ENCODE assay signal across 21 cellular contexts in genomic region chr21:39001341-39001740, GRCh38.
A peak's percentile ranks its signal among the peaks of the same experiment; 100 is the strongest.
DNase-seq lines count a peak whose midpoint lies in the region; ATAC-seq and TF ChIP-seq lines count a peak whose summit lies in the region.
"Had no signal": no experiment of that assay in that cellular context is flagged by ENCODE, and none has a peak within 500 bp of the region (broad histone marks: within the 10 kb centered on the region; RNA-seq: fewer than 3 reads in every experiment).

No MANE protein-coding gene starts in this region.

- H3K79me1 ChIP-seq in mesenchymal stem cell (replicated peaks; ENCODE audit: low read length, poor library complexity, severe bottlenecking), result no peaks in the 10 kb centered on the region

- H3K23ac ChIP-seq in mesenchymal stem cell (ENCODE audit: low read length in 2 of 2), result no peak overlapping the region

- H2BK5ac ChIP-seq in mesenchymal stem cell (ENCODE audit: low read depth, low read length, poor library complexity, severe bottlenecking), result no peak overlapping the region

- peak overlapping the region; percentile 73 for H4K91ac ChIP-seq in mesenchymal stem cell (ENCODE audit: low read length)

- no peak overlapping the region for H2BK120ac ChIP-seq in mesenchymal stem cell (ENCODE audit: low read depth, low read length)

- no peak overlapping the region for H4K8ac ChIP-seq in mesenchymal stem cell (ENCODE audit: low read length)

- H3K4me2 ChIP-seq in BLaER1 (peak overlapping the region; percentile 75), DND-41 (ENCODE audit: insufficient read depth, low read length) (no peak overlapping the region), mesenchymal stem cell (ENCODE audit: low read length, poor library complexity, severe bottlenecking) (no peak overlapping the region)

- H3K4me3 ChIP-seq in BLaER1 (no peak overlapping the region), DND-41 (ENCODE audit: low read depth in 1 of 2, low read length in 2 of 2) (no peak overlapping the region), mesenchymal stem cell (ENCODE audit: insufficient read depth in 1 of 2, low read depth in 1 of 2, low read length in 2 of 2) (no peak overlapping the region)
- H3K4me3 ChIP-seq: Peyer's patch, SJCRH30, suprapubic skin had no signal

- 97% methylated on average over 2 of the region's 5 CpGs for WGBS in mesenchymal stem cell

- no peak overlapping the region for H2AK5ac ChIP-seq in mesenchymal stem cell (ENCODE audit: low read length, severe bottlenecking)

- H3K9ac ChIP-seq in BLaER1 (no peak overlapping the region), DND-41 (ENCODE audit: low read depth, low read length) (no peak overlapping the region), mesenchymal stem cell (ENCODE audit: low read length) (no peak overlapping the region)

- H3K18ac ChIP-seq in mesenchymal stem cell (ENCODE audit: low read depth in 1 of 2, low read length in 2 of 2), result peak overlapping the region in 1 of 2 experiments; percentile 40

- H4K20me1 ChIP-seq in BLaER1 (no peaks in the 10 kb centered on the region), DND-41 (ENCODE audit: insufficient read depth, low read length) (no peaks in the 10 kb centered on the region)

- H2BK15ac ChIP-seq in mesenchymal stem cell (ENCODE audit: low read depth, poor library complexity, severe bottlenecking), result no peak overlapping the region

- TF ChIP-seq CTCF in DND-41 (IDR thresholded peaks at IDR 0.05; ENCODE audit: borderline replicate concordance, extremely low read depth, low read length, poor library complexity, severe bottlenecking), result no peak

- H3K27me3 ChIP-seq in BLaER1 (no peaks in the 10 kb centered on the region), DND-41 (ENCODE audit: insufficient read depth, low read length, poor library complexity) (no peaks in the 10 kb centered on the region), mesenchymal stem cell (ENCODE audit: control insufficient read depth in 1 of 2, insufficient read depth in 1 of 2, low read length in 2 of 2) (peaks cover 0 to 5% of the 10 kb centered on the region in 2 experiments)
- H3K27me3 ChIP-seq: Peyer's patch, suprapubic skin had no signal

- H3K14ac ChIP-seq in mesenchymal stem cell (ENCODE audit: low read length in 2 of 2), result peak overlapping the region in 1 of 2 experiments; percentile 44

- H2AFZ ChIP-seq in DND-41 (ENCODE audit: low read depth, low read length), result no peak overlapping the region
- H2AFZ ChIP-seq in mesenchymal stem cell (ENCODE audit: low read depth, low read length), result no peak overlapping the region

- no peak for ATAC-seq in DND-41 (ENCODE audit: insufficient read depth, low read depth)
- no peak for ATAC-seq in GM21423 (IDR thresholded peaks at IDR 0.05; ENCODE audit: unreplicated experiment)
- ATAC-seq in GM18873 (IDR thresholded peaks at IDR 0.05; ENCODE audit: low FRiP score, unreplicated experiment), result no peak

- H2BK12ac ChIP-seq in mesenchymal stem cell (ENCODE audit: low read length in 2 of 2), result peak overlapping the region; percentile 45 to 64

- no peaks in the 10 kb centered on the region for H3K79me2 ChIP-seq in DND-41 (ENCODE audit: insufficient read depth, low read length)

- DNase-seq in DND-41 (no peak), mesenchymal stem cell (no peak), NCI-H1092 treated with DMSO at 0.1 percent for 48 hours (lab: John Stamatoyannopoulos, UW) (no peak), pons (ENCODE audit: low spot score) (no peak)
- DNase-seq: activated CD4-positive, CD25-positive, alpha-beta regulatory T cell treated with anti-CD3 and anti-CD28 coated beads, Interleukin-2, amount 50 U/mL, for 72 hours; activated CD8-positive, alpha-beta T cell treated with anti-CD3 and anti-CD28 coated beads for 36 hours; activated gamma-delta T cell; activated naive CD8-positive, alpha-beta T cell treated with anti-CD3 and anti-CD28 coated beads, Interleukin-2, amount 10 ng/mL, durations not matched to agents 7 days and 5 days; DMS79 treated with DMSO at 0.1 percent for 48 hours; NCI-H1417; NCI-H2081; NCI-H226; Peyer's patch; SJCRH30; stimulated activated CD4-positive, alpha-beta T cell treated with anti-CD3 and anti-CD28 coated beads, Interleukin-4, amount 100 ng/mL, for 1 hour had no signal

- H3K36me3 ChIP-seq in BLaER1 (no peaks in the 10 kb centered on the region), DND-41 (ENCODE audit: insufficient read depth, low read length) (no peaks in the 10 kb centered on the region), mesenchymal stem cell (ENCODE audit: control insufficient read depth in 1 of 2, insufficient read depth in 2 of 2, low read depth in 1 of 2, low read length in 2 of 2) (no peaks in the 10 kb centered on the region)
- H3K36me3 ChIP-seq: Peyer's patch, SJCRH30, suprapubic skin had no signal

- H3K9me3 ChIP-seq in BLaER1 (peaks cover 7% of the 10 kb centered on the region; the same call in 1 of the 2 replicates), DND-41 (ENCODE audit: insufficient read depth, low read length, severe bottlenecking) (no peaks in the 10 kb centered on the region), mesenchymal stem cell (ENCODE audit: control insufficient read depth, low read length) (no peaks in the 10 kb centered on the region)
- H3K9me3 ChIP-seq: Peyer's patch, SJCRH30, suprapubic skin had no signal

- H3K27ac ChIP-seq in BLaER1 (peak overlapping the region; percentile 56), DND-41 (ENCODE audit: low read length) (peak overlapping the region; percentile 65), angular gyrus (ENCODE audit: low read depth, low read length) (peak overlapping the region; percentile 19), mesenchymal stem cell (ENCODE audit: low read length, poor library complexity, severe bottlenecking) (no peak overlapping the region)
- H3K27ac ChIP-seq: C4-2B, SJCRH30, suprapubic skin had no signal

- peak overlapping the region in 1 of 2 experiments; percentile 46 for H3K4ac ChIP-seq in mesenchymal stem cell (ENCODE audit: low read depth in 1 of 2, low read length in 2 of 2)

- H3K4me1 ChIP-seq in BLaER1, result peaks cover 98% of the 10 kb centered on the region
- H3K4me1 ChIP-seq in DND-41 (ENCODE audit: insufficient read depth, low read length), result peaks cover 81% of the 10 kb centered on the region
- H3K4me1 ChIP-seq in mesenchymal stem cell (ENCODE audit: control insufficient read depth, insufficient read depth, low read depth, low read length), result peaks cover 5% of the 10 kb centered on the region
- H3K4me1 ChIP-seq: SJCRH30 had no signal
